18 cellular contexts compared by ENCODE assay signal in the genomic region with DNA sequence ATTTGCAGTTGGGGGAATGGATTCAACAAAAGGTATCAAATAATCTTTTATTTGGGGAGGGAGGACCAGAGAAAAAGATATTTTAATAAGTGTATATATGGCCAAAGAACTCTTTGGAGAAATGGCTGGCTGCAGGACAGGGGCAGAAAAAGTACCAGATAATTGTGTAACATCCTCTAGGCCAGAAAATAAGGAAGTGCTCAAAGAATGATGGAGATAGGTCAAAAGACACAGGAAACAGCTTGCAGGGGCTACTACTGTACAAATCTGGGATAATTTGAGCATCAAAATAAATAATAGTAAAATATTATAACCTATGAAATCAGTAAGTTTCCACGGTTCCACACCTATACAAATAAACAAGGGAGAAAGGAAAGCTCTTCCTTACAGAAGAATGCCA.
"Had no signal": no experiment of that assay in that cellular context is flagged by ENCODE, and none has a peak within 500 bp of the region (broad histone marks: within the 10 kb centered on the region; RNA-seq: fewer than 3 reads in every experiment).

No MANE protein-coding gene starts in this region.

- ATAC-seq: stimulated activated naive CD8-positive, alpha-beta T cell treated with anti-CD3 and anti-CD28 coated beads, Interleukin-15, amount 100 ng/mL, for 72 hours had no signal

- H3K9me3 ChIP-seq: ovary, sigmoid colon, spleen, upper lobe of left lung had no signal

- H3K27me3 Mint-ChIP-seq: activated CD4-positive, alpha-beta T cell treated with anti-CD3 and anti-CD28 coated beads, Interleukin-2, amount 10 ng/mL, durations not matched to agents 24 days and 14 days; activated naive CD8-positive, alpha-beta T cell treated with anti-CD3 and anti-CD28 coated beads, Interleukin-2, amount 10 ng/mL, durations not matched to agents 7 days and 5 days; brain; stimulated activated naive CD8-positive, alpha-beta T cell treated with anti-CD3 and anti-CD28 coated beads, Interleukin-15, amount 100 ng/mL, for 72 hours had no signal

- H3K4me1 Mint-ChIP-seq: activated CD4-positive, alpha-beta T cell treated with anti-CD3 and anti-CD28 coated beads, Interleukin-2, amount 10 ng/mL, durations not matched to agents 24 days and 14 days; brain; mesothelial cell of epicardium; neural crest cell; stimulated activated naive CD8-positive, alpha-beta T cell treated with anti-CD3 and anti-CD28 coated beads, Interleukin-15, amount 100 ng/mL, for 72 hours had no signal

- H3K4me3 Mint-ChIP-seq: activated CD4-positive, alpha-beta T cell treated with anti-CD3 and anti-CD28 coated beads, Interleukin-2, amount 10 ng/mL, durations not matched to agents 24 days and 14 days; activated naive CD8-positive, alpha-beta T cell treated with anti-CD3 and anti-CD28 coated beads, Interleukin-2, amount 10 ng/mL, durations not matched to agents 7 days and 5 days; brain; mesothelial cell of epicardium; neural crest cell; stimulated activated naive CD8-positive, alpha-beta T cell treated with anti-CD3 and anti-CD28 coated beads, Interleukin-15, amount 100 ng/mL, for 72 hours had no signal

- H3K4me3 ChIP-seq: ovary, sigmoid colon, spleen, upper lobe of left lung had no signal

- H3K36me3 ChIP-seq: ovary had no signal

- H3K9me3 Mint-ChIP-seq: activated CD4-positive, alpha-beta T cell treated with anti-CD3 and anti-CD28 coated beads, Interleukin-2, amount 10 ng/mL, durations not matched to agents 24 days and 14 days; activated naive CD8-positive, alpha-beta T cell treated with anti-CD3 and anti-CD28 coated beads, Interleukin-2, amount 10 ng/mL, durations not matched to agents 7 days and 5 days; brain; mesothelial cell of epicardium; neural crest cell; stimulated activated naive CD8-positive, alpha-beta T cell treated with anti-CD3 and anti-CD28 coated beads, Interleukin-15, amount 100 ng/mL, for 72 hours had no signal

- H3K27me3 ChIP-seq: ovary, sigmoid colon, spleen, upper lobe of left lung had no signal

- DNase-seq: activated CD4-positive, alpha-beta T cell treated with anti-CD3 and anti-CD28 coated beads, Interleukin-2, amount 10 ng/mL, durations not matched to agents 24 days and 14 days; activated CD4-positive, CD25-positive, alpha-beta regulatory T cell; activated CD8-positive, alpha-beta memory T cell treated with anti-CD3 and anti-CD28 coated beads for 24 hours; activated naive CD4-positive, alpha-beta T cell; activated naive CD8-positive, alpha-beta T cell treated with anti-CD3 and anti-CD28 coated beads, Interleukin-2, amount 10 ng/mL, durations not matched to agents 7 days and 5 days; central memory CD4-positive, alpha-beta T cell; cortex of kidney; effector memory CD4-positive, alpha-beta T cell; foreskin melanocyte; head of caudate nucleus; ovary; sigmoid colon; spleen; stimulated activated naive CD8-positive, alpha-beta T cell treated with anti-CD3 and anti-CD28 coated beads, Interleukin-15, amount 100 ng/mL, for 72 hours; upper lobe of left lung had no signal

- H3K4me1 ChIP-seq: sigmoid colon, upper lobe of left lung had no signal

- H3K27ac ChIP-seq: ovary, sigmoid colon, spleen, upper lobe of left lung had no signal
